8 cellular contexts compared by ENCODE assay signal in genomic region chr3:50675179-50676030, GRCh38. TPM values are rescaled to one million over a fixed set of nuclear protein-coding genes. Genes with fewer than 3 reads are reported as not detected.
DNase-seq lines count a peak whose midpoint lies in the region; ATAC-seq, FAIRE-seq and TF ChIP-seq lines count a peak whose summit lies in the region.

No MANE protein-coding gene starts in this region.

- ATAC-seq in GM19397 (IDR thresholded peaks at IDR 0.05; ENCODE audit: unreplicated experiment) (peak; percentile 50), GM21737 (IDR thresholded peaks at IDR 0.05; ENCODE audit: unreplicated experiment) (no peak), GM21390 (IDR thresholded peaks at IDR 0.05; ENCODE audit: unreplicated experiment) (no peak)
- ATAC-seq in activated T-helper 17 cell treated with anti-CD3 and anti-CD28 coated beads, Interleukin-2, amount 50 U/mL, for 72 hours (replicated peaks) = peak; percentile 82

- H3K27ac ChIP-seq in transverse colon = no peak overlapping the region

- peaks cover 8% of the 10 kb centered on the region for H3K27me3 Mint-ChIP-seq in activated T-helper 17 cell treated with anti-CD3 and anti-CD28 coated beads, Interleukin-2, amount 50 U/mL, for 72 hours
- peaks cover 76% of the 10 kb centered on the region for H3K27me3 Mint-ChIP-seq in osteocyte (ENCODE audit: unreplicated experiment)

- peak; percentile 13 for FAIRE-seq in frontal cortex (lab: Jason Lieb, UNC)

- peaks cover 5% of the 10 kb centered on the region for H3K4me1 Mint-ChIP-seq in activated T-helper 17 cell treated with anti-CD3 and anti-CD28 coated beads, Interleukin-2, amount 50 U/mL, for 72 hours
- H3K4me1 Mint-ChIP-seq in osteocyte (ENCODE audit: unreplicated experiment) = peaks cover 4% of the 10 kb centered on the region

- in situ Hi-C loops in transverse colon (cut with MboI; ENCODE audit: low pct_ligation_motif_present in 1 of 4, low pct_unique_long_range_greater_than_20kb in 1 of 4, low sequenced_read_pairs in 3 of 4) = no loop called here

- H3K36me3 ChIP-seq in transverse colon = no peaks in the 10 kb centered on the region

- peaks cover 91% of the 10 kb centered on the region for H3K27me3 ChIP-seq in transverse colon

- H3K9me3 ChIP-seq in transverse colon = no peaks in the 10 kb centered on the region

- no peak for TF ChIP-seq EP300 in transverse colon (IDR thresholded peaks at IDR 0.05; ENCODE audit: low read depth)

- WGBS in transverse colon (ENCODE audit: low coverage in 1 of 2), 2 donors = 5 to 12% methylated on average over 7 to 14 of the region's 65 CpGs

- H3K36me3 Mint-ChIP-seq in activated T-helper 17 cell treated with anti-CD3 and anti-CD28 coated beads, Interleukin-2, amount 50 U/mL, for 72 hours (ENCODE audit: low read depth) = no peaks in the 10 kb centered on the region
- H3K36me3 Mint-ChIP-seq in osteocyte (ENCODE audit: unreplicated experiment) = no peaks in the 10 kb centered on the region

- no peaks in the 10 kb centered on the region for H3K9me3 Mint-ChIP-seq in activated T-helper 17 cell treated with anti-CD3 and anti-CD28 coated beads, Interleukin-2, amount 50 U/mL, for 72 hours
- no peaks in the 10 kb centered on the region for H3K9me3 Mint-ChIP-seq in osteocyte (ENCODE audit: unreplicated experiment)

- no peak for TF ChIP-seq POLR2A in transverse colon (IDR thresholded peaks at IDR 0.05)

- no peak overlapping the region for H3K27ac Mint-ChIP-seq in activated T-helper 17 cell treated with anti-CD3 and anti-CD28 coated beads, Interleukin-2, amount 50 U/mL, for 72 hours
- no peak overlapping the region for H3K27ac Mint-ChIP-seq in osteocyte (ENCODE audit: unreplicated experiment)

- intact Hi-C loops in transverse colon (cut with DNase I; ENCODE audit: low total_unique reads) = no loop called here

- TF ChIP-seq CTCF in osteocyte (IDR thresholded peaks at IDR 0.05) (peak; percentile 51), transverse colon (IDR thresholded peaks at IDR 0.05) (peak in 3 of 5 experiments; percentile 23 to 38 (median 25))

- H3K4me3 ChIP-seq in transverse colon = peak overlapping the region; percentile 22 to 47 (median 40)

- peaks cover 0 to 14% (median 11%) of the 10 kb centered on the region in 4 donors for H3K4me1 ChIP-seq in transverse colon

- DNase-seq in NCI-H460 (ENCODE audit: extremely low read depth, low read depth) (peak; percentile 13), frontal cortex (ENCODE audit: low spot score in 2 of 2) (peak; percentile 74 to 84), osteocyte (ENCODE audit: extremely low spot score, unreplicated experiment) (no peak), transverse colon (peak; percentile 39)

- H3K4me3 Mint-ChIP-seq in activated T-helper 17 cell treated with anti-CD3 and anti-CD28 coated beads, Interleukin-2, amount 50 U/mL, for 72 hours = peak overlapping the region; percentile 67
- peak overlapping the region; percentile 53 for H3K4me3 Mint-ChIP-seq in osteocyte (ENCODE audit: unreplicated experiment)

RNA-seq across cellular contexts. Expression of gene DOCK3, which starts 0.7 kb away (rescaled TPM):
- 1.9 and 2.2 TPM in 2 replicates for total RNA-seq in NCI-H460 (2014; rRNA removed; shearing (Covaris generic))
- polyA plus RNA-seq in NCI-H460 (2014; cell fraction: nucleus; rRNA removed) = 2.4 and 3.4 TPM in 2 replicates
- total RNA-seq in activated T-helper 17 cell treated with anti-CD3 and anti-CD28 coated beads, Interleukin-2, amount 50 U/mL, for 72 hours = 1 to 10 TPM; 3.8 to 7.8 TPM
- total RNA-seq in frontal cortex (39.9 TPM), osteocyte (0.24 and 0.34 TPM in 2 replicates), transverse colon (under 1 TPM; 0.41 to 0.75 (median 0.62) TPM)

RNA-seq across cellular contexts. Expression of gene MAPKAPK3, which starts 58.5 kb away (rescaled TPM):
- total RNA-seq in NCI-H460 (2014; rRNA removed; shearing (Covaris generic)) = 31.6 and 39.4 TPM in 2 replicates
- polyA plus RNA-seq in NCI-H460 (2014; cell fraction: nucleus; rRNA removed) = 27.8 and 39.7 TPM in 2 replicates
- total RNA-seq in activated T-helper 17 cell treated with anti-CD3 and anti-CD28 coated beads, Interleukin-2, amount 50 U/mL, for 72 hours = 100 to 1,000 TPM in 1 of 2 donors, 10 to 100 TPM in 1; 99.8 to 131 TPM
- total RNA-seq in frontal cortex (2.9 TPM), osteocyte (24.8 and 31.9 TPM in 2 replicates), transverse colon (10 to 100 TPM; 21.3 to 37.8 (median 26.9) TPM)

Comparison
In these comparisons a context has a peak if more than half of its experiments do, and no peak if none do; other contexts are left out.
1. ATAC-seq: peak in GM19397 (single experiment) and activated T-helper 17 cell treated with anti-CD3 and anti-CD28 coated beads, Interleukin-2, amount 50 U/mL, for 72 hours (single experiment); none in GM21737 (single experiment) and GM21390 (single experiment).